Comparison of ENCODE assay signal across 8 cellular contexts in genomic region chr10:103833731-103834365, GRCh38. TPM values are rescaled to one million over a fixed set of nuclear protein-coding genes. Genes with fewer than 3 reads are reported as not detected.
DNase-seq lines count a peak whose midpoint lies in the region; ATAC-seq and TF ChIP-seq lines count a peak whose summit lies in the region.

No MANE protein-coding gene starts in this region.

- peaks cover 0 to 14% (median 9%) of the 10 kb centered on the region in 7 donors for H3K9me3 Mint-ChIP-seq in CD14-positive monocyte

- H3K27me3 ChIP-seq in iPS-20b (ENCODE audit: insufficient read depth, low read length) (no peaks in the 10 kb centered on the region), skeletal muscle tissue (ENCODE audit: control insufficient read depth in 3 of 3, insufficient read depth in 3 of 3, low read length in 3 of 3) (no peaks in the 10 kb centered on the region)

- H3K9ac ChIP-seq in iPS-20b (ENCODE audit: low read depth, low read length) (peak overlapping the region; percentile 10; the same call in 1 of the 2 replicates), skeletal muscle tissue (ENCODE audit: low read depth in 1 of 3, low read length in 3 of 3) (peak overlapping the region; percentile 3 to 25 (median 20))

- peak; percentile 76 for DNase-seq in ELF-1 (ENCODE audit: low read depth, low spot score)
- no peak for DNase-seq in CD14-positive monocyte (ENCODE audit: low spot score)
- no peak for DNase-seq in erythroblast (lab: John Stamatoyannopoulos, UW)
- no peak for DNase-seq in stimulated activated CD4-positive, alpha-beta T cell treated with anti-CD3 and anti-CD28 coated beads, Interleukin-2, amount 100 ng/mL, for 24 hours

- H3K4me1 ChIP-seq in iPS-20b (ENCODE audit: insufficient read depth, low read length) (peaks cover 17% of the 10 kb centered on the region; the same call in 1 of the 2 replicates), skeletal muscle tissue (ENCODE audit: control insufficient read depth in 3 of 3, insufficient read depth in 3 of 3, low read length in 3 of 3) (peaks cover 43 to 58% (median 55%) of the 10 kb centered on the region in 3 donors)

- no peak for TF ChIP-seq POLR2A in erythroblast (IDR thresholded peaks at IDR 0.05; ENCODE audit: low read length)

- ATAC-seq in HG03175 (IDR thresholded peaks at IDR 0.05; ENCODE audit: unreplicated experiment): no peak

- no peaks in the 10 kb centered on the region for H3K9me3 ChIP-seq in iPS-20b (ENCODE audit: insufficient read depth, low read depth, low read length)
- no peaks in the 10 kb centered on the region for H3K9me3 ChIP-seq in skeletal muscle tissue (ENCODE audit: control insufficient read depth in 3 of 3, low read length in 3 of 3)

- TF ChIP-seq CTCF in VCaP (conservative IDR thresholded peaks at IDR 0.05) (no peak), CD14-positive monocyte (IDR thresholded peaks at IDR 0.05) (no peak)

- H3K4me3 Mint-ChIP-seq in CD14-positive monocyte: no peak overlapping the region

- H3K36me3 ChIP-seq in iPS-20b (ENCODE audit: insufficient read depth, low read depth, low read length): no peaks in the 10 kb centered on the region
- no peaks in the 10 kb centered on the region for H3K36me3 ChIP-seq in skeletal muscle tissue (ENCODE audit: control insufficient read depth in 3 of 3, insufficient read depth in 3 of 3, low read length in 3 of 3)

- H3K27me3 Mint-ChIP-seq in CD14-positive monocyte (ENCODE audit: low read depth in 3 of 3): peaks cover 0 to 2% (median 2%) of the 10 kb centered on the region in 3 donors

- intact Hi-C loops in CD14-positive monocyte (cut with micrococcal nuclease): no loop called here

- H3K4me3 ChIP-seq in iPS-20b (ENCODE audit: low read length): peak overlapping the region; percentile 36; the same call in 1 of the 2 replicates
- H3K4me3 ChIP-seq in skeletal muscle tissue (ENCODE audit: low read length in 3 of 3): peak overlapping the region in 1 of 3 donors; percentile 32

- H3K27ac Mint-ChIP-seq in CD14-positive monocyte: no peak overlapping the region

- H3K27ac ChIP-seq in VCaP (peak overlapping the region; percentile 81), iPS-20b (ENCODE audit: low read length) (no peak overlapping the region), skeletal muscle tissue (ENCODE audit: low read depth, low read length) (peak overlapping the region; percentile 65)

- H3K4me1 Mint-ChIP-seq in CD14-positive monocyte: no peaks in the 10 kb centered on the region

- no peaks in the 10 kb centered on the region for H3K36me3 Mint-ChIP-seq in CD14-positive monocyte

RNA-seq across cellular contexts. Expression of gene SH3PXD2A, which starts 21.5 kb away (rescaled TPM):
- total RNA-seq in skeletal muscle tissue: 30.3 TPM
- under 1 TPM; 0.01 to 0.05 TPM for polyA plus RNA-seq in CD14-positive monocyte
